Comparison of ENCODE assay signal across 1 cellular context in genomic region chr12:50764861-50765324, GRCh38.
TF ChIP-seq lines count a peak whose summit lies in the region.

No MANE protein-coding gene starts in this region.

TF ChIP-seq in HepG2, 621 proteins besides CTCF, POLR2A, EP300 and RAD21 (continued from another document and continues in another):
- TF ChIP-seq ELK4 (CRISPR knock-in tag; IDR thresholded peaks at IDR 0.05; ENCODE audit: borderline replicate concordance) = no peak
- TF ChIP-seq, protein P1, sequence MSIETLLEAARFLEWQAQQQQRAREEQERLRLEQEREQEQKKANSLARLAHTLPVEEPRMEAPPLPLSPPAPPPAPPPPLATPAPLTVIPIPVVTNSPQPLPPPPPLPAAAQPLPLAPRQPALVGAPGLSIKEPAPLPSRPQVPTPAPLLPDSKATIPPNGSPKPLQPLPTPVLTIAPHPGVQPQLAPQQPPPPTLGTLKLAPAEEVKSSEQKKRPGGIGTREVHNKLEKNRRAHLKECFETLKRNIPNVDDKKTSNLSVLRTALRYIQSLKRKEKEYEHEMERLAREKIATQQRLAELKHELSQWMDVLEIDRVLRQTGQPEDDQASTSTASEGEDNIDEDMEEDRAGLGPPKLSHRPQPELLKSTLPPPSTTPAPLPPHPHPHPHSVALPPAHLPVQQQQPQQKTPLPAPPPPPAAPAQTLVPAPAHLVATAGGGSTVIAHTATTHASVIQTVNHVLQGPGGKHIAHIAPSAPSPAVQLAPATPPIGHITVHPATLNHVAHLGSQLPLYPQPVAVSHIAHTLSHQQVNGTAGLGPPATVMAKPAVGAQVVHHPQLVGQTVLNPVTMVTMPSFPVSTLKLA (IDR thresholded peaks at IDR 0.05) = no peak
- TF ChIP-seq HDAC6 (IDR thresholded peaks at IDR 0.05; ENCODE audit: low read depth, low read length) = no peak
- no peak for TF ChIP-seq ZNF260 (CRISPR knock-in tag; IDR thresholded peaks at IDR 0.05; ENCODE audit: borderline replicate concordance, low read depth)
- no peak for TF ChIP-seq CBX2 (IDR thresholded peaks at IDR 0.05; ENCODE audit: low read depth, low read length)
- no peak for TF ChIP-seq CBX2 (CRISPR knock-in tag; IDR thresholded peaks at IDR 0.05; ENCODE audit: low read depth)
- TF ChIP-seq NR1H2 (CRISPR knock-in tag; IDR thresholded peaks at IDR 0.05; ENCODE audit: borderline replicate concordance, low read depth) = no peak
- no peak for TF ChIP-seq ZNF383 (CRISPR knock-in tag; IDR thresholded peaks at IDR 0.05; ENCODE audit: borderline replicate concordance)
- TF ChIP-seq ZNF251 (CRISPR knock-in tag; IDR thresholded peaks at IDR 0.05) = no peak
- no peak for TF ChIP-seq ZBTB49 (CRISPR knock-in tag; IDR thresholded peaks at IDR 0.05; ENCODE audit: borderline replicate concordance)
- TF ChIP-seq EHMT2 (IDR thresholded peaks at IDR 0.05; ENCODE audit: borderline replicate concordance, low read depth, low read length) = no peak
- no peak for TF ChIP-seq RFX1 (IDR thresholded peaks at IDR 0.05)
- TF ChIP-seq RFX3 (CRISPR knock-in tag; IDR thresholded peaks at IDR 0.05) = no peak
- no peak for TF ChIP-seq EEA1 (CRISPR knock-in tag; IDR thresholded peaks at IDR 0.05; ENCODE audit: borderline replicate concordance)
- no peak for TF ChIP-seq ISL2 (CRISPR knock-in tag; IDR thresholded peaks at IDR 0.05)
- TF ChIP-seq PTBP1 (IDR thresholded peaks at IDR 0.05; ENCODE audit: low read depth, low read length, poor library complexity, severe bottlenecking) = no peak
- TF ChIP-seq ZNF124 (CRISPR knock-in tag; IDR thresholded peaks at IDR 0.05) = no peak
- TF ChIP-seq, protein P2, sequence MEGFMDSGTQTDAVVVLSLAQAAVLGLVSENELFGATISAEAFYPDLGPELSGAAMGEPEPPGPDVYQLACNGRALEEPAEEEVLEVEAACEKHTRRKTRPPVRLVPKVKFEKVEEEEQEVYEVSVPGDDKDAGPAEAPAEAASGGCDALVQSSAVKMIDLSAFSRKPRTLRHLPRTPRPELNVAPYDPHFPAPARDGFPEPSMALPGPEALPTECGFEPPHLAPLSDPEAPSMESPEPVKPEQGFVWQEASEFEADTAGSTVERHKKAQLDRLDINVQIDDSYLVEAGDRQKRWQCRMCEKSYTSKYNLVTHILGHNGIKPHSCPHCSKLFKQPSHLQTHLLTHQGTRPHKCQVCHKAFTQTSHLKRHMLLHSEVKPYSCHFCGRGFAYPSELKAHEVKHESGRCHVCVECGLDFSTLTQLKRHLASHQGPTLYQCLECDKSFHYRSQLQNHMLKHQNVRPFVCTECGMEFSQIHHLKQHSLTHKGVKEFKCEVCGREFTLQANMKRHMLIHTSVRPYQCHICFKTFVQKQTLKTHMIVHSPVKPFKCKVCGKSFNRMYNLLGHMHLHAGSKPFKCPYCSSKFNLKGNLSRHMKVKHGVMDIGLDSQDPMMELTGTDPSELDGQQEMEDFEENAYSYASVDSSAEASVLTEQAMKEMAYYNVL (CRISPR knock-in tag; IDR thresholded peaks at IDR 0.05; ENCODE audit: borderline replicate concordance) = no peak; the same call in 1 of the 2 replicates
- no peak for TF ChIP-seq HNRNPUL1 (IDR thresholded peaks at IDR 0.05; ENCODE audit: low read depth, low read length)
- TF ChIP-seq ZNF232 (CRISPR knock-in tag; IDR thresholded peaks at IDR 0.05; ENCODE audit: borderline replicate concordance) = no peak
- peak; percentile 80; the same call in 1 of the 2 replicates for TF ChIP-seq ARID2 (CRISPR knock-in tag; IDR thresholded peaks at IDR 0.05; ENCODE audit: borderline replicate concordance)
- TF ChIP-seq ZNF230 (CRISPR knock-in tag; IDR thresholded peaks at IDR 0.05) = 0 out of 2 replicates have a peak, but pooled peaks have one; percentile 42
- no peak for TF ChIP-seq ZNF674 (CRISPR knock-in tag; IDR thresholded peaks at IDR 0.05; ENCODE audit: low read depth)
- TF ChIP-seq ZNF616 (CRISPR knock-in tag; IDR thresholded peaks at IDR 0.05; ENCODE audit: low read depth) = no peak
- TF ChIP-seq NAIF1 (CRISPR knock-in tag; IDR thresholded peaks at IDR 0.05; ENCODE audit: borderline replicate concordance) = no peak
- TF ChIP-seq ZBTB8A (CRISPR knock-in tag; IDR thresholded peaks at IDR 0.05; ENCODE audit: borderline replicate concordance, low read depth) = no peak
- TF ChIP-seq, protein P3, sequence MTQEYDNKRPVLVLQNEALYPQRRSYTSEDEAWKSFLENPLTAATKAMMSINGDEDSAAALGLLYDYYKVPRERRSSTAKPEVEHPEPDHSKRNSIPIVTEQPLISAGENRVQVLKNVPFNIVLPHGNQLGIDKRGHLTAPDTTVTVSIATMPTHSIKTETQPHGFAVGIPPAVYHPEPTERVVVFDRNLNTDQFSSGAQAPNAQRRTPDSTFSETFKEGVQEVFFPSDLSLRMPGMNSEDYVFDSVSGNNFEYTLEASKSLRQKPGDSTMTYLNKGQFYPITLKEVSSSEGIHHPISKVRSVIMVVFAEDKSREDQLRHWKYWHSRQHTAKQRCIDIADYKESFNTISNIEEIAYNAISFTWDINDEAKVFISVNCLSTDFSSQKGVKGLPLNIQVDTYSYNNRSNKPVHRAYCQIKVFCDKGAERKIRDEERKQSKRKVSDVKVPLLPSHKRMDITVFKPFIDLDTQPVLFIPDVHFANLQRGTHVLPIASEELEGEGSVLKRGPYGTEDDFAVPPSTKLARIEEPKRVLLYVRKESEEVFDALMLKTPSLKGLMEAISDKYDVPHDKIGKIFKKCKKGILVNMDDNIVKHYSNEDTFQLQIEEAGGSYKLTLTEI (CRISPR knock-in tag; conservative IDR thresholded peaks at IDR 0.05) = no peak
- TF ChIP-seq TRIM24 (CRISPR knock-in tag; IDR thresholded peaks at IDR 0.05) = no peak
- no peak for TF ChIP-seq SRSF4 (IDR thresholded peaks at IDR 0.05; ENCODE audit: low read depth, low read length, poor library complexity, severe bottlenecking)
- TF ChIP-seq KLF12 (CRISPR knock-in tag; IDR thresholded peaks at IDR 0.05; ENCODE audit: borderline replicate concordance) = no peak
- no peak for TF ChIP-seq ZFP37 (CRISPR knock-in tag; IDR thresholded peaks at IDR 0.05; ENCODE audit: borderline replicate concordance)
- TF ChIP-seq KLF15 (CRISPR knock-in tag; IDR thresholded peaks at IDR 0.05; ENCODE audit: borderline replicate concordance) = no peak
- peak; percentile 66 for TF ChIP-seq ZNF777 (CRISPR knock-in tag; IDR thresholded peaks at IDR 0.05)
- no peak for TF ChIP-seq HNRNPH1 (optimal IDR thresholded peaks at IDR 0.05; ENCODE audit: low read depth, low read length)
- TF ChIP-seq ZMYM4 (CRISPR knock-in tag; IDR thresholded peaks at IDR 0.05) = no peak
- peak; percentile 56 for TF ChIP-seq SKI (IDR thresholded peaks at IDR 0.05; ENCODE audit: partially characterized antibody)
- TF ChIP-seq, protein P4, sequence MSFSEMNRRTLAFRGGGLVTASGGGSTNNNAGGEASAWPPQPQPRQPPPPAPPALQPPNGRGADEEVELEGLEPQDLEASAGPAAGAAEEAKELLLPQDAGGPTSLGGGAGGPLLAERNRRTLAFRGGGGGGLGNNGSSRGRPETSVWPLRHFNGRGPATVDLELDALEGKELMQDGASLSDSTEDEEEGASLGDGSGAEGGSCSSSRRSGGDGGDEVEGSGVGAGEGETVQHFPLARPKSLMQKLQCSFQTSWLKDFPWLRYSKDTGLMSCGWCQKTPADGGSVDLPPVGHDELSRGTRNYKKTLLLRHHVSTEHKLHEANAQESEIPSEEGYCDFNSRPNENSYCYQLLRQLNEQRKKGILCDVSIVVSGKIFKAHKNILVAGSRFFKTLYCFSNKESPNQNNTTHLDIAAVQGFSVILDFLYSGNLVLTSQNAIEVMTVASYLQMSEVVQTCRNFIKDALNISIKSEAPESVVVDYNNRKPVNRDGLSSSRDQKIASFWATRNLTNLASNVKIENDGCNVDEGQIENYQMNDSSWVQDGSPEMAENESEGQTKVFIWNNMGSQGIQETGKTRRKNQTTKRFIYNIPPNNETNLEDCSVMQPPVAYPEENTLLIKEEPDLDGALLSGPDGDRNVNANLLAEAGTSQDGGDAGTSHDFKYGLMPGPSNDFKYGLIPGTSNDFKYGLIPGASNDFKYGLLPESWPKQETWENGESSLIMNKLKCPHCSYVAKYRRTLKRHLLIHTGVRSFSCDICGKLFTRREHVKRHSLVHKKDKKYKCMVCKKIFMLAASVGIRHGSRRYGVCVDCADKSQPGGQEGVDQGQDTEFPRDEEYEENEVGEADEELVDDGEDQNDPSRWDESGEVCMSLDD (CRISPR knock-in tag; IDR thresholded peaks at IDR 0.05; ENCODE audit: borderline replicate concordance) = no peak
- peak; percentile 3 for TF ChIP-seq HNRNPLL (IDR thresholded peaks at IDR 0.05; ENCODE audit: low read depth, low read length, poor library complexity, severe bottlenecking)
- TF ChIP-seq HOXA9 (CRISPR knock-in tag; IDR thresholded peaks at IDR 0.05; ENCODE audit: borderline replicate concordance) = no peak
- TF ChIP-seq ZMAT3 (CRISPR knock-in tag; conservative IDR thresholded peaks at IDR 0.05) = 0 out of 2 replicates have a peak, but pooled peaks have one; percentile 48
- 0 out of 2 replicates have a peak, but pooled peaks have one; percentile 16 for TF ChIP-seq ATF2 (CRISPR knock-in tag; IDR thresholded peaks at IDR 0.05)
- no peak for TF ChIP-seq ZNF576 (CRISPR knock-in tag; IDR thresholded peaks at IDR 0.05)
- TF ChIP-seq HOXA5 (CRISPR knock-in tag; IDR thresholded peaks at IDR 0.05) = no peak
- no peak for TF ChIP-seq ZNF761 (CRISPR knock-in tag; conservative IDR thresholded peaks at IDR 0.05)
- no peak; the same call in 1 of the 2 replicates for TF ChIP-seq ZNF607 (CRISPR knock-in tag; IDR thresholded peaks at IDR 0.05; ENCODE audit: borderline replicate concordance)
- TF ChIP-seq ZFP36L2 (CRISPR knock-in tag; IDR thresholded peaks at IDR 0.05) = no peak
- TF ChIP-seq ZBTB43 (CRISPR knock-in tag; conservative IDR thresholded peaks at IDR 0.05) = no peak
- 0 out of 2 replicates have a peak, but pooled peaks have one; percentile 1 for TF ChIP-seq ZGPAT (CRISPR knock-in tag; IDR thresholded peaks at IDR 0.05)
- 0 out of 2 replicates have a peak, but pooled peaks have one; percentile 59 for TF ChIP-seq ZNF746 (CRISPR knock-in tag; IDR thresholded peaks at IDR 0.05)
